Comparison of ENCODE assay signal across 22 cellular contexts in the genomic region with DNA sequence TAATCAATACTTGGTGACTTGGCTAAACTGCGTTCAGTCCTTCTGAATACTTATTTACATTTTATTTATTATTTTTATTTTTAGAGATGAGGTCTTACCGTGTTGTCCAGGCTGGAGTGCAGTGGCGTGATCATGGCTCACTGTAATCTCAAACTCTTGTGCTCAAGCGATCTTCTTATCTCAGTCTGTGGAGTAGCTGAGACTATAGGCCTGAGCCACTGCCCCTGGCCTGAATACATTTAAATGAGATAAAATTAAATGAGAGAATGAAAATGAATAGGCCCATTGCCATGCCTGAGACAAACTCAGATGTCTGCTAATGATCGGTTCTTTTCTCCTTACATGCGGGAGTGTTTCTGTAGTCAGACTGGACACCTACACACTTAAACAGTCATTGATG.
DNase-seq lines count a peak whose midpoint lies in the region; TF ChIP-seq lines count a peak whose summit lies in the region.
"Had no signal": no experiment of that assay in that cellular context is flagged by ENCODE, and none has a peak within 500 bp of the region (broad histone marks: within the 10 kb centered on the region; RNA-seq: fewer than 3 reads in every experiment).

No MANE protein-coding gene starts in this region.

- peak overlapping the region in 8 of 11 experiments; percentile 18 to 76 (median 54); a peak in 10 of 22 replicates for H3K4me2 ChIP-seq in BLaER1 treated with 17β-estradiol and CSF1 and Interleukin-3, amounts not matched to agents 10 nM and 100 nM

- H3K27me3 ChIP-seq in BLaER1 treated with 17β-estradiol and CSF1 and Interleukin-3, amounts not matched to agents 10 nM and 100 nM, result no peaks in the 10 kb centered on the region
- H3K27me3 ChIP-seq in esophagus muscularis mucosa (no peaks in the 10 kb centered on the region), sigmoid colon (no peaks in the 10 kb centered on the region), brain microvascular endothelial cell (replicated peaks) (no peaks in the 10 kb centered on the region)
- H3K27me3 ChIP-seq: esophagus squamous epithelium, suprapubic skin had no signal

- in situ Hi-C loops in brain microvascular endothelial cell (cut with HindIII; ENCODE audit: low pct_ligation_motif_present, low sequenced_read_pairs), result no loop called here

- H3K36me3 ChIP-seq in BLaER1 treated with 17β-estradiol and CSF1 and Interleukin-3, amounts not matched to agents 10 nM and 100 nM, result peaks cover 0 to 67% (median 6%) of the 10 kb centered on the region in 11 experiments; a peak in 11 of 22 replicates
- H3K36me3 ChIP-seq in esophagus muscularis mucosa (peaks cover 0 to 3% (median 0%) of the 10 kb centered on the region in 4 donors), sigmoid colon (no peaks in the 10 kb centered on the region), brain microvascular endothelial cell (replicated peaks) (no peaks in the 10 kb centered on the region)
- H3K36me3 ChIP-seq: esophagus squamous epithelium, suprapubic skin had no signal

- no peak overlapping the region for H3K4me3 ChIP-seq in BLaER1 treated with 17β-estradiol and CSF1 and Interleukin-3, amounts not matched to agents 10 nM and 100 nM
- no peak overlapping the region for H3K4me3 ChIP-seq in esophagus muscularis mucosa
- no peak overlapping the region for H3K4me3 ChIP-seq in sigmoid colon
- H3K4me3 ChIP-seq in brain microvascular endothelial cell (ENCODE audit: low read depth, low read length), result no peak overlapping the region
- H3K4me3 ChIP-seq: esophagus squamous epithelium, suprapubic skin had no signal

- intact Hi-C loops in esophagus muscularis mucosa (cut with DNase I) (no loop called here), sigmoid colon (cut with DNase I) (no loop called here)

- TF ChIP-seq POLR2A in esophagus muscularis mucosa (IDR thresholded peaks at IDR 0.05; ENCODE audit: low read depth), result no peak
- no peak for TF ChIP-seq POLR2A in sigmoid colon (IDR thresholded peaks at IDR 0.05)

- peak overlapping the region in 4 of 11 experiments; percentile 21 to 41 (median 32); a peak in 2 of 22 replicates for H3K9ac ChIP-seq in BLaER1 treated with 17β-estradiol and CSF1 and Interleukin-3, amounts not matched to agents 10 nM and 100 nM

- TF ChIP-seq EP300 in esophagus muscularis mucosa (IDR thresholded peaks at IDR 0.05) (no peak), sigmoid colon (IDR thresholded peaks at IDR 0.05) (no peak)

- TF ChIP-seq CTCF in esophagus muscularis mucosa (IDR thresholded peaks at IDR 0.05), result no peak
- no peak for TF ChIP-seq CTCF in sigmoid colon (IDR thresholded peaks at IDR 0.05)
- TF ChIP-seq CTCF in brain microvascular endothelial cell (IDR thresholded peaks at IDR 0.05; ENCODE audit: low read depth, low read length, missing control alignments), result no peak

- peak overlapping the region in 8 of 11 experiments; percentile 33 to 69 (median 63); a peak in 15 of 22 replicates for H3K27ac ChIP-seq in BLaER1 treated with 17β-estradiol and CSF1 and Interleukin-3, amounts not matched to agents 10 nM and 100 nM
- H3K27ac ChIP-seq in esophagus muscularis mucosa (replicated peaks in 1 of 4) (peak overlapping the region; percentile 7 to 53 (median 42)), sigmoid colon (peak overlapping the region; percentile 19 to 56 (median 42)), brain microvascular endothelial cell (no peak overlapping the region)

- peaks cover 41 to 97% (median 86%) of the 10 kb centered on the region in 10 experiments for H3K4me1 ChIP-seq in BLaER1 treated with 17β-estradiol and CSF1 and Interleukin-3, amounts not matched to agents 10 nM and 100 nM
- peaks cover 30 to 83% (median 72%) of the 10 kb centered on the region in 4 donors for H3K4me1 ChIP-seq in esophagus muscularis mucosa
- H3K4me1 ChIP-seq in sigmoid colon, result peaks cover 0 to 23% (median 7%) of the 10 kb centered on the region in 4 donors

- peak; percentile 74 for DNase-seq in OCI-M1 (lab: John Stamatoyannopoulos, UW)
- no peak for DNase-seq in esophagus muscularis mucosa (ENCODE audit: extremely low spot score)
- DNase-seq in sigmoid colon, result no peak
- no peak for DNase-seq in globus pallidus (ENCODE audit: low spot score)
- no peak for DNase-seq in brain microvascular endothelial cell
- no peak for DNase-seq in MV-4-11 (lab: John Stamatoyannopoulos, UW)
- no peak for DNase-seq in NCI-H1105 treated with DMSO at 0.1 percent for 48 hours (lab: John Stamatoyannopoulos, UW)
- DNase-seq: activated CD4-positive, alpha-beta memory T cell treated with anti-CD3 and anti-CD28 coated beads, Interleukin-2, amount 10 ng/mL, durations not matched to agents 7 days and 5 days; activated naive CD4-positive, alpha-beta T cell treated with anti-CD3 and anti-CD28 coated beads for 36 hours; activated T-cell treated with anti-CD3 and anti-CD28 coated beads for 4 hours; CD4-positive, alpha-beta memory T cell; DMS153; effector memory CD4-positive, alpha-beta T cell; esophagus squamous epithelium; naive thymus-derived CD4-positive, alpha-beta T cell; NCI-H146; NCI-H2171 treated with DMSO at 0.1 percent for 48 hours; NCI-H748 treated with DMSO at 0.1 percent for 48 hours; stimulated activated CD4-positive, alpha-beta T cell treated with anti-CD3 and anti-CD28 coated beads, Interleukin-1b, Interleukin-23, amount 100 ng/mL, for 48 hours; SW 1271 had no signal

- H4K20me1 ChIP-seq in BLaER1 treated with 17β-estradiol and CSF1 and Interleukin-3, amounts not matched to agents 10 nM and 100 nM, result peaks cover 8 to 97% (median 47%) of the 10 kb centered on the region in 11 experiments; a peak in 18 of 22 replicates

- no peaks in the 10 kb centered on the region; a peak in 1 of 22 replicates for H3K9me3 ChIP-seq in BLaER1 treated with 17β-estradiol and CSF1 and Interleukin-3, amounts not matched to agents 10 nM and 100 nM (replicated peaks in 1 of 11)
- H3K9me3 ChIP-seq in esophagus muscularis mucosa (no peaks in the 10 kb centered on the region), sigmoid colon (no peaks in the 10 kb centered on the region)
- H3K9me3 ChIP-seq: esophagus squamous epithelium, suprapubic skin had no signal

- WGBS in esophagus muscularis mucosa, result 96% methylated on average over 6 of the region's 6 CpGs
- WGBS in sigmoid colon, 2 donors, result 96 to 97% methylated on average over 6 of the region's 6 CpGs
